Comparison of ENCODE assay signal across 16 cellular contexts in the genomic region with DNA sequence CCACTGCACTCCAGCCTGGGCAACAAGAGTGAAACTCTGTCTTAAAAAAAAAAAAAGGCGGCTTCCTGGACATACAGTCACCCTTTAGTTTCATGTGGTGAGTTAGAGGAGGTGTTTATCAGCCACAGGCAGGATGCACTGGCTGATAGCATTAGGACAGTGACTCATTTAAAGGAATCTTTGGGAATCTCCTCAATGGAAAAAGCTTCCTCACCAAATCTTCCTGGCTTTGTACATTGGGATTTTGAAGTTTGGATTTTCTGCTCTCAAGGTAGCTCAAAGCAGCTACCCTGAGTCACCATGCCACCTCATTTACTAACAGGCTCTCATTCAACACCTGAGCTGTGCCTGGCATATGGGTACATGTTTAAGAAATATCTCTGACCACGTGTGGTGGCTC. TPM values are rescaled to one million over a fixed set of nuclear protein-coding genes. Genes with fewer than 3 reads are reported as not detected.
DNase-seq lines count a peak whose midpoint lies in the region; ATAC-seq, FAIRE-seq and TF ChIP-seq lines count a peak whose summit lies in the region.
"Had no signal": no experiment of that assay in that cellular context is flagged by ENCODE, and none has a peak within 500 bp of the region (broad histone marks: within the 10 kb centered on the region; RNA-seq: fewer than 3 reads in every experiment).

No MANE protein-coding gene starts in this region.

- no peaks in the 10 kb centered on the region for H3K27me3 ChIP-seq in endodermal cell (ENCODE audit: control insufficient read depth, insufficient read depth, low read length, poor library complexity, severe bottlenecking)
- H3K27me3 ChIP-seq: dorsolateral prefrontal cortex, heart right ventricle had no signal

- WGBS in endodermal cell (ENCODE audit: insufficient coverage in 1 of 2, insufficient read length in 1 of 2), 2 experiments, result 70% methylated on average over 2 of the region's 2 CpGs; no CpG with 5 or more reads in 1 of the 2 experiments

- H3K27me3 Mint-ChIP-seq in endodermal cell (ENCODE audit: insufficient read depth), result no peaks in the 10 kb centered on the region
- H3K27me3 Mint-ChIP-seq in T-cell, result no peaks in the 10 kb centered on the region
- H3K27me3 Mint-ChIP-seq in activated T-helper 2 cell treated with anti-CD3 and anti-CD28 coated beads, Interferon-gamma antibody, Interleukin-2, Interleukin-4, amounts not matched to agents 10 μg/mL and 5 μg/mL and 100 μg/mL, durations not matched to agents 14 hours and 24 hours and 36 hours (ENCODE audit: low read depth), result no peaks in the 10 kb centered on the region
- H3K27me3 Mint-ChIP-seq: CD4-positive, alpha-beta memory T cell; memory B cell had no signal

- H3K4me1 Mint-ChIP-seq in endodermal cell (peaks cover 7% of the 10 kb centered on the region), T-cell (no peaks in the 10 kb centered on the region)
- H3K4me1 Mint-ChIP-seq in activated T-helper 2 cell treated with anti-CD3 and anti-CD28 coated beads, Interferon-gamma antibody, Interleukin-2, Interleukin-4, amounts not matched to agents 10 μg/mL and 5 μg/mL and 100 μg/mL, durations not matched to agents 14 hours and 24 hours and 36 hours (ENCODE audit: low read depth), result no peaks in the 10 kb centered on the region
- H3K4me1 Mint-ChIP-seq: memory B cell had no signal

- H3K4me3 ChIP-seq in endodermal cell (ENCODE audit: low read length), result no peak overlapping the region
- H3K4me3 ChIP-seq: dorsolateral prefrontal cortex, heart right ventricle had no signal

- no peak for ATAC-seq in T-cell (replicated peaks in 1 of 4)
- ATAC-seq in GM21717 (IDR thresholded peaks at IDR 0.05; ENCODE audit: unreplicated experiment), result no peak
- ATAC-seq: heart right ventricle had no signal

- H3K9me3 Mint-ChIP-seq in endodermal cell (no peaks in the 10 kb centered on the region), T-cell (no peaks in the 10 kb centered on the region)
- no peaks in the 10 kb centered on the region for H3K9me3 Mint-ChIP-seq in activated T-helper 2 cell treated with anti-CD3 and anti-CD28 coated beads, Interferon-gamma antibody, Interleukin-2, Interleukin-4, amounts not matched to agents 10 μg/mL and 5 μg/mL and 100 μg/mL, durations not matched to agents 14 hours and 24 hours and 36 hours
- H3K9me3 Mint-ChIP-seq: CD4-positive, alpha-beta memory T cell; memory B cell had no signal

- no peaks in the 10 kb centered on the region for H3K4me1 ChIP-seq in endodermal cell (ENCODE audit: control insufficient read depth, insufficient read depth, low read length)

- DNase-seq in EL (peak; percentile 85), RCC 7860 (ENCODE audit: low spot score) (peak; percentile 88), endodermal cell (no peak), myocyte (ENCODE audit: low read depth) (peak; percentile 26), T-cell (no peak), NK-92 (lab: John Stamatoyannopoulos, UW; ENCODE audit: unreplicated experiment) (no peak)
- no peak for DNase-seq in activated T-helper 2 cell treated with anti-CD3 and anti-CD28 coated beads, Interferon-gamma antibody, Interleukin-2, Interleukin-4, amounts not matched to agents 10 μg/mL and 5 μg/mL and 100 μg/mL, durations not matched to agents 14 hours and 24 hours and 36 hours (ENCODE audit: low spot score)
- DNase-seq: activated CD8-positive, alpha-beta memory T cell treated with anti-CD3 and anti-CD28 coated beads for 24 hours; CD4-positive, alpha-beta memory T cell; dorsolateral prefrontal cortex; heart right ventricle; NCI-H82; stimulated activated CD4-positive, alpha-beta T cell treated with anti-CD3 and anti-CD28 coated beads, Interleukin-4, amount 100 ng/mL, for 24 hours had no signal

- H3K27ac Mint-ChIP-seq in endodermal cell (peak overlapping the region; percentile 26), T-cell (no peak overlapping the region)
- no peak overlapping the region for H3K27ac Mint-ChIP-seq in activated T-helper 2 cell treated with anti-CD3 and anti-CD28 coated beads, Interferon-gamma antibody, Interleukin-2, Interleukin-4, amounts not matched to agents 10 μg/mL and 5 μg/mL and 100 μg/mL, durations not matched to agents 14 hours and 24 hours and 36 hours
- H3K27ac Mint-ChIP-seq: CD4-positive, alpha-beta memory T cell; memory B cell had no signal

- FAIRE-seq in RCC 7860 (lab: Jason Lieb, UNC), result peak; percentile 82

- intact Hi-C loops in activated T-helper 2 cell treated with anti-CD3 and anti-CD28 coated beads, Interferon-gamma antibody, Interleukin-2, Interleukin-4, amounts not matched to agents 10 μg/mL and 5 μg/mL and 100 μg/mL, durations not matched to agents 14 hours and 24 hours and 36 hours (cut with micrococcal nuclease), result no loop called here

- POLR2A ChIA-PET in T-cell (lab: Charles Lee), result interaction anchor here (0.6 to 0.7 kb wide), 2 partner anchors 9 to 83 kb away, joined by 3 to 7 read pairs; no protein-coding TSS in a partner anchor

- H3K4me3 Mint-ChIP-seq in endodermal cell (no peak overlapping the region), T-cell (no peak overlapping the region)
- H3K4me3 Mint-ChIP-seq in activated T-helper 2 cell treated with anti-CD3 and anti-CD28 coated beads, Interferon-gamma antibody, Interleukin-2, Interleukin-4, amounts not matched to agents 10 μg/mL and 5 μg/mL and 100 μg/mL, durations not matched to agents 14 hours and 24 hours and 36 hours (ENCODE audit: low read depth), result no peak overlapping the region
- H3K4me3 Mint-ChIP-seq: CD4-positive, alpha-beta memory T cell; memory B cell had no signal

- H3K36me3 ChIP-seq in endodermal cell (ENCODE audit: control insufficient read depth, insufficient read depth, low read length), result no peaks in the 10 kb centered on the region

- no peak overlapping the region for H3K9ac ChIP-seq in endodermal cell (ENCODE audit: extremely low read depth, low read length, poor library complexity, severe bottlenecking)

- no peaks in the 10 kb centered on the region for H3K36me3 Mint-ChIP-seq in endodermal cell (ENCODE audit: low read depth)
- no peaks in the 10 kb centered on the region for H3K36me3 Mint-ChIP-seq in T-cell
- no peaks in the 10 kb centered on the region for H3K36me3 Mint-ChIP-seq in activated T-helper 2 cell treated with anti-CD3 and anti-CD28 coated beads, Interferon-gamma antibody, Interleukin-2, Interleukin-4, amounts not matched to agents 10 μg/mL and 5 μg/mL and 100 μg/mL, durations not matched to agents 14 hours and 24 hours and 36 hours (ENCODE audit: low read depth)
- H3K36me3 Mint-ChIP-seq: CD4-positive, alpha-beta memory T cell; memory B cell had no signal

- H3K27ac ChIP-seq in endodermal cell (ENCODE audit: low read depth, low read length), result no peak overlapping the region
- H3K27ac ChIP-seq: dorsolateral prefrontal cortex, heart right ventricle had no signal

- CTCF ChIA-PET in T-cell (lab: Charles Lee), result no interaction called here

- no peak for TF ChIP-seq CTCF in endodermal cell (conservative IDR thresholded peaks at IDR 0.05)

- no peaks in the 10 kb centered on the region for H3K9me3 ChIP-seq in endodermal cell (ENCODE audit: control insufficient read depth, low read length)
- H3K9me3 ChIP-seq: heart right ventricle had no signal

RNA-seq across cellular contexts. Expression of gene PRPH2, which starts 20.2 kb away (rescaled TPM):
- under 1 TPM; 0.35 to 0.40 TPM for total RNA-seq in endodermal cell
- polyA plus RNA-seq in endodermal cell (2013, experiment 1 of 2), result 0.11 TPM
- not detected for polyA plus RNA-seq in endodermal cell (2013, experiment 2 of 2)
- total RNA-seq in myocyte, result 1.4 and 1.8 TPM in 2 replicates
- 4.1 TPM for polyA plus RNA-seq in myocyte (2012)
- under 1 TPM in 2 of 5 donors, not detected in 3; 0.12 to 0.13 TPM for total RNA-seq in T-cell
- total RNA-seq in activated T-helper 2 cell treated with anti-CD3 and anti-CD28 coated beads, Interferon-gamma antibody, Interleukin-2, Interleukin-4, amounts not matched to agents 10 μg/mL and 5 μg/mL and 100 μg/mL, durations not matched to agents 14 hours and 24 hours and 36 hours, result not detected in 2 replicates
- total RNA-seq: CD4-positive, alpha-beta memory T cell; T-helper 1 cell treated with Interleukin-12 subunit alpha and Interleukin-12 subunit beta and Interleukin-4 antibody, amounts not matched to agents 30 ng/mL and 1 ng/mL, for 36 hours had no signal

RNA-seq across cellular contexts. Expression of gene TBCC, which starts 43.7 kb away (rescaled TPM):
- 10 to 100 TPM; 16.7 to 21.9 TPM for total RNA-seq in endodermal cell
- 28.6 TPM for polyA plus RNA-seq in endodermal cell (2013, experiment 1 of 2)
- polyA plus RNA-seq in endodermal cell (2013, experiment 2 of 2), result 21.4 TPM
- total RNA-seq in myocyte, result 44.3 and 45.2 TPM in 2 replicates
- polyA plus RNA-seq in myocyte (2012), result 20.9 TPM
- 10 to 100 TPM; 56.5 to 74.8 (median 59.4) TPM for total RNA-seq in T-cell
- 17.7 and 19.5 TPM in 2 replicates for total RNA-seq in activated T-helper 2 cell treated with anti-CD3 and anti-CD28 coated beads, Interferon-gamma antibody, Interleukin-2, Interleukin-4, amounts not matched to agents 10 μg/mL and 5 μg/mL and 100 μg/mL, durations not matched to agents 14 hours and 24 hours and 36 hours

Comparison
In these comparisons a context has a peak if more than half of its experiments do, and no peak if none do; other contexts are left out.
1. DNase-seq: peak in EL (single experiment), RCC 7860 (single experiment) and myocyte (single experiment); none in endodermal cell (single experiment), T-cell (0 of 34), NK-92 (single experiment) and activated T-helper 2 cell treated with anti-CD3 and anti-CD28 coated beads, Interferon-gamma antibody, Interleukin-2, Interleukin-4, amounts not matched to agents 10 μg/mL and 5 μg/mL and 100 μg/mL, durations not matched to agents 14 hours and 24 hours and 36 hours (single experiment).